8 cellular contexts compared by ENCODE assay signal in genomic region chr15:65400760-65401606, GRCh38. TPM values are rescaled to one million over a fixed set of nuclear protein-coding genes. Genes with fewer than 3 reads are reported as not detected.
DNase-seq lines count a peak whose midpoint lies in the region; ATAC-seq and TF ChIP-seq lines count a peak whose summit lies in the region.

No MANE protein-coding gene starts in this region.

- POLR2A ChIA-PET in MCF 10A (lab: Yijun Ruan, JAX): no interaction called here

- no peak for ATAC-seq in GM19351 (IDR thresholded peaks at IDR 0.05; ENCODE audit: unreplicated experiment)

- BruUV-seq in MCF 10A (replicated peaks; lab: Mats Ljungman, UMichigan): no TSS peak

- CTCF ChIA-PET in MCF 10A (lab: Yijun Ruan, JAX): interaction anchor here (0.6 to 6.0 kb wide), 23 partner anchors 8 to 667 kb away, joined by 3 to 34 read pairs (median 4); no protein-coding TSS in a partner anchor

- H3K36me3 Mint-ChIP-seq in MCF 10A (ENCODE audit: insufficient read depth, unreplicated experiment): peaks cover 5% of the 10 kb centered on the region

- no peaks in the 10 kb centered on the region for H3K9me3 Mint-ChIP-seq in MCF 10A (ENCODE audit: unreplicated experiment)

- TF ChIP-seq CTCF in MCF 10A (IDR thresholded peaks at IDR 0.05; ENCODE audit: unreplicated experiment): peak; percentile 72

- intact Hi-C loops in MCF 10A (cut with micrococcal nuclease): loop anchor here (1.0 kb wide), 2 partner anchors 34 to 82 kb away; no protein-coding TSS in a partner anchor

- peaks cover 34% of the 10 kb centered on the region for H3K27me3 Mint-ChIP-seq in MCF 10A (ENCODE audit: insufficient read depth, unreplicated experiment)

- H3K4me1 Mint-ChIP-seq in MCF 10A (ENCODE audit: insufficient read depth, unreplicated experiment): no peaks in the 10 kb centered on the region

- no peak overlapping the region for H3K27ac Mint-ChIP-seq in MCF 10A (ENCODE audit: low read depth, unreplicated experiment)

- H3K4me3 Mint-ChIP-seq in MCF 10A (ENCODE audit: unreplicated experiment): no peak overlapping the region

- DNase-seq in activated gamma-delta T cell treated with Interleukin-2 at 50 U/mL for 16 hours (peak; percentile 33), activated gamma-delta T cell (lab: John Stamatoyannopoulos, UW) (no peak), NCI-H2029 (lab: John Stamatoyannopoulos, UW) (peak; percentile 53), T-helper 1 cell (peak in 3 of 5 donors; percentile 20 to 34 (median 23)), MCF 10A (ENCODE audit: unreplicated experiment) (peak; percentile 69), iris pigment epithelial cell (ENCODE audit: low read depth) (peak; percentile 66)
- DNase-seq in stimulated activated CD4-positive, alpha-beta T cell treated with anti-CD3 and anti-CD28 coated beads, Interleukin-1b, Interleukin-23, amount 100 ng/mL, for 48 hours: peak; percentile 45

RNA-seq across cellular contexts. Expression of gene IGDCC4, which starts 21.8 kb away (rescaled TPM):
- total RNA-seq in MCF 10A (2022): 0.12 TPM in 1 of 2 replicates, not detected in the other

RNA-seq across cellular contexts. Expression of gene IGDCC3, which starts 23.2 kb away (rescaled TPM):
- not detected in 2 replicates for total RNA-seq in MCF 10A (2022)
